Comparison of ENCODE assay signal across 24 cellular contexts in the genomic region with DNA sequence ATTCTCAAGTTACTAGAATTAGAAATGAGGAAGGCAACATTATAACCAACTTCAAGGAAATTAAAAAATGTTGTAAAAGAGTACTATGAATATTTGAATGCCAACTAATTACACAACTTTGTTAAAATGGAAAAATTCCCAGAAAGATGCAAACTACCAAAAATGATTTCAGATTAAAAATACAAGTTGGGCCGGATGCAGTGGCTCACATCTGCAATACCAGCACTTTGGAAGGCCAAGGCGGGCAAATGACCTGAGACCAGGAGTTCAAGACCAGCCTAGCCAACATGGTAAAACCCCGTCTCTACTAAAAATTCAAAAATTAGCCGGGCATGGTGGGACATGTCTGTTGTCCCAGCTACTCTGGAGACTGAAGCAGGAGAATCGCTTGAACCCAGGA.
DNase-seq lines count a peak whose midpoint lies in the region; ATAC-seq and TF ChIP-seq lines count a peak whose summit lies in the region.
"Had no signal": no experiment of that assay in that cellular context is flagged by ENCODE, and none has a peak within 500 bp of the region (broad histone marks: within the 10 kb centered on the region; RNA-seq: fewer than 3 reads in every experiment).

No MANE protein-coding gene starts in this region.

- ATAC-seq in Right ventricle myocardium superior (ENCODE audit: poor library complexity) (no peak), left ventricle myocardium superior (no peak), left cardiac atrium (no peak)
- ATAC-seq: A549 had no signal

- intact Hi-C loops in Right ventricle myocardium superior (cut with DNase I) (no loop called here), cardiac septum (cut with DNase I) (no loop called here), left ventricle myocardium superior (cut with micrococcal nuclease) (no loop called here), left cardiac atrium (cut with DNase I) (no loop called here), stomach (cut with DNase I; ENCODE audit: low total_unique reads) (no loop called here)

- 47 to 54% methylated on average over 5 of the region's 5 CpGs for WGBS in GM23248 (ENCODE audit: low coverage in 1 of 2, low lambda C conversion rate in 2 of 2, missing lambda C conversion rate in 2 of 2), 2 experiments
- 94 to 98% (median 97%) methylated on average over 5 of the region's 5 CpGs for WGBS in stomach, 5 donors

- H2AFZ ChIP-seq in GM23248: peak overlapping the region; percentile 75; the same call in 1 of the 2 replicates

- H3K27me3 ChIP-seq in GM23248 (replicated peaks; ENCODE audit: insufficient read depth) (no peaks in the 10 kb centered on the region), stomach (no peaks in the 10 kb centered on the region)
- H3K27me3 ChIP-seq: BE2C, BLaER1 had no signal

- no peaks in the 10 kb centered on the region for H3K79me2 ChIP-seq in GM23248 (ENCODE audit: insufficient read depth)

- DNase-seq in Right ventricle myocardium superior (peak; percentile 39), cardiac septum (ENCODE audit: low spot score) (no peak), left ventricle myocardium superior (peak; percentile 30), left cardiac atrium (no peak), GM23248 (no peak), fibroblast of gingiva (ENCODE audit: low read depth) (peak; percentile 42), stomach (no peak), SW480 (ENCODE audit: low spot score) (no peak)
- DNase-seq: BE2C; C1 segment of cervical spinal cord; CD4-positive, alpha-beta memory T cell; CD4-positive, CD25-positive, alpha-beta regulatory T cell; CD8-positive, alpha-beta memory T cell; COR-L47; DMS 273 treated with DMSO at 0.1 percent for 48 hours; DMS153; DMS53; DMS79; DND-41; EL; GF-D8 had no signal

- H3K9me3 ChIP-seq in GM23248 (ENCODE audit: low read depth) (no peaks in the 10 kb centered on the region), stomach (no peaks in the 10 kb centered on the region)
- H3K9me3 ChIP-seq: A549, BE2C, BLaER1 had no signal

- TF ChIP-seq POLR2A in stomach (IDR thresholded peaks at IDR 0.05): no peak

- no peak for TF ChIP-seq CTCF in stomach (IDR thresholded peaks at IDR 0.05)

- 0 out of 2 replicates have a peak, but pooled peaks cover 3% of the 10 kb centered on the region for H3K4me1 ChIP-seq in GM23248 (ENCODE audit: insufficient read depth)
- H3K4me1 ChIP-seq in stomach: peaks cover 0 to 7% (median 2%) of the 10 kb centered on the region in 4 donors
- H3K4me1 ChIP-seq: A549, BE2C, BLaER1 had no signal

- no peak overlapping the region for H3K9ac ChIP-seq in GM23248
- H3K9ac ChIP-seq: BLaER1 had no signal

- H3K4me3 ChIP-seq in GM23248: no peak overlapping the region
- no peak overlapping the region for H3K4me3 ChIP-seq in stomach
- H3K4me3 ChIP-seq: A549, BLaER1 had no signal

- no peaks in the 10 kb centered on the region for H4K20me1 ChIP-seq in GM23248 (ENCODE audit: insufficient read depth)
- H4K20me1 ChIP-seq: BLaER1 had no signal

- in situ Hi-C loops in GM23248 (cut with MboI): no loop called here

- no peaks in the 10 kb centered on the region for H3F3A ChIP-seq in GM23248 (ENCODE audit: insufficient read depth)

- no peak overlapping the region for H3K4me2 ChIP-seq in GM23248 (ENCODE audit: unreplicated experiment)
- H3K4me2 ChIP-seq: A549, BLaER1 had no signal

- H3K9me2 ChIP-seq in GM23248 (ENCODE audit: insufficient read depth): no peaks in the 10 kb centered on the region

- no peak for TF ChIP-seq EP300 in stomach (IDR thresholded peaks at IDR 0.05)

- H3K27ac ChIP-seq in GM23248: no peak overlapping the region
- H3K27ac ChIP-seq in stomach: no peak overlapping the region
- H3K27ac ChIP-seq: 22Rv1, A549, BLaER1 had no signal

- H3K36me3 ChIP-seq in GM23248 (ENCODE audit: low read depth): no peaks in the 10 kb centered on the region
- no peaks in the 10 kb centered on the region for H3K36me3 ChIP-seq in stomach
- H3K36me3 ChIP-seq: BE2C, BLaER1 had no signal

Comparison
In these comparisons a context has a peak if more than half of its experiments do, and no peak if none do; other contexts are left out.
1. DNase-seq: peak in Right ventricle myocardium superior (single experiment), left ventricle myocardium superior (single experiment) and fibroblast of gingiva (single experiment); none in cardiac septum (single experiment), left cardiac atrium (single experiment), GM23248 (single experiment), stomach (single experiment) and SW480 (single experiment).